15 cellular contexts compared by ENCODE assay signal in genomic region chr13:55244991-55245644, GRCh38.
DNase-seq lines count a peak whose midpoint lies in the region; ATAC-seq and TF ChIP-seq lines count a peak whose summit lies in the region.
"Had no signal": no experiment of that assay in that cellular context is flagged by ENCODE, and none has a peak within 500 bp of the region (broad histone marks: within the 10 kb centered on the region; RNA-seq: fewer than 3 reads in every experiment).

No MANE protein-coding gene starts in this region.

- H3K4me1 ChIP-seq in GM23338 (ENCODE audit: insufficient read depth) (no peaks in the 10 kb centered on the region), Peyer's patch (no peaks in the 10 kb centered on the region)
- H3K4me1 ChIP-seq: esophagus muscularis mucosa had no signal

- no peak overlapping the region for H3K4me2 ChIP-seq in GM23338

- H3K9me3 Mint-ChIP-seq in GM23338 (peaks cover 17% of the 10 kb centered on the region; the same call in 2 of the 3 replicates), glutamatergic neuron (ENCODE audit: unreplicated experiment) (peaks cover 4% of the 10 kb centered on the region)
- H3K9me3 Mint-ChIP-seq in stimulated activated naive CD8-positive, alpha-beta T cell treated with anti-CD3 and anti-CD28 coated beads, Interleukin-15, amount 100 ng/mL, for 72 hours = peaks cover 15 to 36% of the 10 kb centered on the region in 2 donors

- TF ChIP-seq POLR2A in Peyer's patch (IDR thresholded peaks at IDR 0.05) = no peak

- H3K27me3 ChIP-seq in GM23338 (ENCODE audit: insufficient read depth) (no peaks in the 10 kb centered on the region), Peyer's patch (no peaks in the 10 kb centered on the region)
- H3K27me3 ChIP-seq: esophagus muscularis mucosa had no signal

- peak; percentile 46 for DNase-seq in COLO668 (lab: John Stamatoyannopoulos, UW; ENCODE audit: unreplicated experiment)
- DNase-seq in GM23338 (ENCODE audit: low spot score) = peak; percentile 91
- DNase-seq in OCI-M1 (lab: John Stamatoyannopoulos, UW) = peak; percentile 42
- no peak for DNase-seq in glutamatergic neuron
- no peak for DNase-seq in Peyer's patch
- DNase-seq in left colon = no peak
- DNase-seq in stimulated activated naive CD8-positive, alpha-beta T cell treated with anti-CD3 and anti-CD28 coated beads, Interleukin-15, amount 100 ng/mL, for 72 hours = no peak
- DNase-seq: activated CD4-positive, alpha-beta T cell treated with anti-CD3 and anti-CD28 coated beads for 36 hours; activated naive CD8-positive, alpha-beta T cell treated with anti-CD3 and anti-CD28 coated beads for 36 hours; NCI-H345; stimulated activated naive CD4-positive, alpha-beta T cell treated with Interleukin-2 at 50 U/mL for 16 hours had no signal

- H3K79me2 ChIP-seq in GM23338 (replicated peaks; ENCODE audit: insufficient read depth) = no peaks in the 10 kb centered on the region

- H3K27ac ChIP-seq in GM23338 (ENCODE audit: low read depth) (no peak overlapping the region), Peyer's patch (no peak overlapping the region)
- H3K27ac ChIP-seq: esophagus muscularis mucosa, skin epidermis had no signal

- H3K36me3 Mint-ChIP-seq in GM23338 (ENCODE audit: low read depth) (peaks cover 19% of the 10 kb centered on the region), glutamatergic neuron (ENCODE audit: unreplicated experiment) (peaks cover 8% of the 10 kb centered on the region)
- H3K36me3 Mint-ChIP-seq: activated naive CD8-positive, alpha-beta T cell treated with anti-CD3 and anti-CD28 coated beads for 36 hours; memory B cell had no signal

- TF ChIP-seq CTCF in GM23338 (conservative IDR thresholded peaks at IDR 0.05; ENCODE audit: low read depth in 2 of 2) (peak; percentile 95 to 99), glutamatergic neuron (IDR thresholded peaks at IDR 0.05; ENCODE audit: partially characterized antibody, unreplicated experiment) (peak; percentile 19), Peyer's patch (IDR thresholded peaks at IDR 0.05) (no peak)

- H4K20me1 ChIP-seq in GM23338 (replicated peaks; ENCODE audit: insufficient read depth) = no peaks in the 10 kb centered on the region

- H3K27me3 Mint-ChIP-seq in GM23338 (ENCODE audit: insufficient read depth, low read depth, poor library complexity) (peaks cover 2% of the 10 kb centered on the region), glutamatergic neuron (ENCODE audit: unreplicated experiment) (no peaks in the 10 kb centered on the region)
- H3K27me3 Mint-ChIP-seq in stimulated activated naive CD8-positive, alpha-beta T cell treated with anti-CD3 and anti-CD28 coated beads, Interleukin-15, amount 100 ng/mL, for 72 hours = no peaks in the 10 kb centered on the region
- H3K27me3 Mint-ChIP-seq: activated CD4-positive, alpha-beta T cell treated with anti-CD3 and anti-CD28 coated beads for 36 hours; activated naive CD8-positive, alpha-beta T cell treated with anti-CD3 and anti-CD28 coated beads for 36 hours; memory B cell had no signal

- no peak overlapping the region for H3K4me3 Mint-ChIP-seq in GM23338
- H3K4me3 Mint-ChIP-seq in glutamatergic neuron (ENCODE audit: unreplicated experiment) = no peak overlapping the region
- no peak overlapping the region for H3K4me3 Mint-ChIP-seq in stimulated activated naive CD8-positive, alpha-beta T cell treated with anti-CD3 and anti-CD28 coated beads, Interleukin-15, amount 100 ng/mL, for 72 hours
- H3K4me3 Mint-ChIP-seq: activated CD4-positive, alpha-beta T cell treated with anti-CD3 and anti-CD28 coated beads for 36 hours; activated naive CD8-positive, alpha-beta T cell treated with anti-CD3 and anti-CD28 coated beads for 36 hours; memory B cell had no signal

- no peaks in the 10 kb centered on the region for H3F3A ChIP-seq in GM23338 (replicated peaks; ENCODE audit: low read depth)

- H3K36me3 ChIP-seq in GM23338 (ENCODE audit: insufficient read depth) (no peaks in the 10 kb centered on the region), Peyer's patch (no peaks in the 10 kb centered on the region)
- H3K36me3 ChIP-seq: esophagus muscularis mucosa had no signal

- ATAC-seq in GM23338 = peak; percentile 98
- no peak for ATAC-seq in left colon
- no peak for ATAC-seq in stimulated activated naive CD8-positive, alpha-beta T cell treated with anti-CD3 and anti-CD28 coated beads, Interleukin-15, amount 100 ng/mL, for 72 hours
- no peak for ATAC-seq in GM18907 (IDR thresholded peaks at IDR 0.05; ENCODE audit: unreplicated experiment)
- ATAC-seq: activated CD4-positive, alpha-beta T cell treated with anti-CD3 and anti-CD28 coated beads for 36 hours had no signal

- H3K9me3 ChIP-seq in Peyer's patch = no peaks in the 10 kb centered on the region

- intact Hi-C loops in left colon (cut with DNase I, micrococcal nuclease) = no loop called here

- H3K27ac Mint-ChIP-seq in GM23338 (peak overlapping the region; percentile 69), glutamatergic neuron (ENCODE audit: unreplicated experiment) (no peak overlapping the region)
- H3K27ac Mint-ChIP-seq in stimulated activated naive CD8-positive, alpha-beta T cell treated with anti-CD3 and anti-CD28 coated beads, Interleukin-15, amount 100 ng/mL, for 72 hours = no peak overlapping the region
- H3K27ac Mint-ChIP-seq: activated CD4-positive, alpha-beta T cell treated with anti-CD3 and anti-CD28 coated beads for 36 hours; activated naive CD8-positive, alpha-beta T cell treated with anti-CD3 and anti-CD28 coated beads for 36 hours; memory B cell had no signal

- H3K4me3 ChIP-seq in GM23338 = no peak overlapping the region
- no peak overlapping the region for H3K4me3 ChIP-seq in Peyer's patch
- H3K4me3 ChIP-seq: esophagus muscularis mucosa, skin epidermis had no signal

- H2AFZ ChIP-seq in GM23338 = peak overlapping the region; percentile 10; the same call in 1 of the 2 replicates

- peaks cover 6% of the 10 kb centered on the region; the same call in 2 of the 3 replicates for H3K4me1 Mint-ChIP-seq in GM23338
- H3K4me1 Mint-ChIP-seq in glutamatergic neuron (ENCODE audit: low read depth, unreplicated experiment) = no peaks in the 10 kb centered on the region
- no peaks in the 10 kb centered on the region for H3K4me1 Mint-ChIP-seq in stimulated activated naive CD8-positive, alpha-beta T cell treated with anti-CD3 and anti-CD28 coated beads, Interleukin-15, amount 100 ng/mL, for 72 hours
- H3K4me1 Mint-ChIP-seq: activated CD4-positive, alpha-beta T cell treated with anti-CD3 and anti-CD28 coated beads for 36 hours; activated naive CD8-positive, alpha-beta T cell treated with anti-CD3 and anti-CD28 coated beads for 36 hours; memory B cell had no signal

- H3K9me2 ChIP-seq in GM23338 (ENCODE audit: insufficient read depth) = no peaks in the 10 kb centered on the region

Comparison
In these comparisons a context has a peak if more than half of its experiments do, and no peak if none do; other contexts are left out.
1. DNase-seq: peak in COLO668 (single experiment), GM23338 (single experiment) and OCI-M1 (single experiment); none in glutamatergic neuron (single experiment), Peyer's patch (0 of 3), left colon (0 of 2) and stimulated activated naive CD8-positive, alpha-beta T cell treated with anti-CD3 and anti-CD28 coated beads, Interleukin-15, amount 100 ng/mL, for 72 hours (0 of 2).
2. CTCF ChIP-seq: peak in GM23338 (2 of 2) and glutamatergic neuron (single experiment); none in Peyer's patch (0 of 6).